17 cellular contexts compared by ENCODE assay signal in genomic region chr13:85223883-85224656, GRCh38.
DNase-seq lines count a peak whose midpoint lies in the region; ATAC-seq and TF ChIP-seq lines count a peak whose summit lies in the region.
"Had no signal": no experiment of that assay in that cellular context is flagged by ENCODE, and none has a peak within 500 bp of the region (broad histone marks: within the 10 kb centered on the region; RNA-seq: fewer than 3 reads in every experiment).

No MANE protein-coding gene starts in this region.

- H3K4me3 ChIP-seq in SK-N-SH (ENCODE audit: low read depth in 2 of 2, low read length in 1 of 2) = no peak overlapping the region
- H3K4me3 ChIP-seq in skeletal muscle cell (ENCODE audit: low read depth, low read length) = no peak overlapping the region
- H3K4me3 ChIP-seq: BLaER1 had no signal

- no peak overlapping the region for H3K9ac ChIP-seq in SK-N-SH
- H3K9ac ChIP-seq: BLaER1, KMS-11 had no signal

- H3K4me1 ChIP-seq in SK-N-SH (ENCODE audit: control insufficient read depth in 1 of 2, insufficient read depth in 2 of 2, low read depth in 1 of 2, low read length in 1 of 2) = no peaks in the 10 kb centered on the region; a peak in 1 of 4 replicates
- H3K4me1 ChIP-seq: BLaER1 had no signal

- no peaks in the 10 kb centered on the region for H3K79me2 ChIP-seq in SK-N-SH (ENCODE audit: insufficient read depth)

- ATAC-seq in HG03159 (IDR thresholded peaks at IDR 0.05; ENCODE audit: unreplicated experiment) = no peak
- no peak for ATAC-seq in HG03025 (IDR thresholded peaks at IDR 0.05; ENCODE audit: low FRiP score, unreplicated experiment)
- ATAC-seq: PC-3 had no signal

- H3K4me2 ChIP-seq in SK-N-SH = no peak overlapping the region
- H3K4me2 ChIP-seq: BLaER1, KMS-11 had no signal

- H3K27ac ChIP-seq in SK-N-SH (ENCODE audit: low read depth in 2 of 2, low read length in 1 of 2) (no peak overlapping the region), epithelial cell of prostate (no peak overlapping the region)
- H3K27ac ChIP-seq: 22Rv1, BLaER1, KMS-11 had no signal

- H3K9me2 ChIP-seq in SK-N-SH = no peaks in the 10 kb centered on the region

- H3F3A ChIP-seq in SK-N-SH (replicated peaks; ENCODE audit: insufficient read depth) = no peaks in the 10 kb centered on the region

- H2AFZ ChIP-seq in SK-N-SH (ENCODE audit: low read depth) = peak overlapping the region; percentile 54; the same call in 1 of the 2 replicates

- POLR2A ChIA-PET in SK-N-SH (lab: Yijun Ruan, JAX) = no interaction called here

- no peaks in the 10 kb centered on the region for H4K20me1 ChIP-seq in SK-N-SH (ENCODE audit: insufficient read depth)
- H4K20me1 ChIP-seq: BLaER1 had no signal

- no peaks in the 10 kb centered on the region for H3K27me3 ChIP-seq in SK-N-SH (ENCODE audit: insufficient read depth)
- H3K27me3 ChIP-seq: BLaER1 had no signal

- H3K36me3 ChIP-seq in SK-N-SH (replicated peaks in 1 of 2; ENCODE audit: control insufficient read depth in 1 of 2, insufficient read depth in 2 of 2, low read length in 1 of 2) = no peaks in the 10 kb centered on the region
- H3K36me3 ChIP-seq: BLaER1 had no signal

- H3K9me3 ChIP-seq in SK-N-SH = no peaks in the 10 kb centered on the region
- H3K9me3 ChIP-seq: BLaER1 had no signal

- no peak for TF ChIP-seq RAD21 in SK-N-SH (IDR thresholded peaks at IDR 0.05; ENCODE audit: low read length)

- DNase-seq in DMS53 (lab: John Stamatoyannopoulos, UW) (peak; percentile 3), DMS53 treated with DMSO at 0.1 percent for 48 hours (lab: John Stamatoyannopoulos, UW; ENCODE audit: unreplicated experiment) (no peak), SK-N-SH (no peak), epithelial cell of prostate (ENCODE audit: low read depth, low spot score) (peak; percentile 10), skeletal muscle cell (ENCODE audit: low read depth) (peak; percentile 1), NCI-H2196 treated with DMSO at 0.1 percent for 48 hours (lab: John Stamatoyannopoulos, UW; ENCODE audit: unreplicated experiment) (no peak)
- DNase-seq: CD8-positive, alpha-beta memory T cell; DMS 273 treated with DMSO at 0.1 percent for 48 hours; NCI-H1930; NCI-H2227 treated with DMSO at 0.1 percent for 48 hours; NCI-H526; PC-3 had no signal

- TF ChIP-seq CTCF in SK-N-SH (IDR thresholded peaks at IDR 0.05) = no peak

- 80% methylated on average over 4 of the region's 4 CpGs for WGBS in SK-N-SH (ENCODE audit: low lambda C conversion rate)

- CTCF ChIA-PET in SK-N-SH (lab: Yijun Ruan, JAX) = no interaction called here

- TF ChIP-seq EP300 in SK-N-SH (IDR thresholded peaks at IDR 0.05; ENCODE audit: borderline replicate concordance in 1 of 2, low read depth in 1 of 2, low read length in 1 of 2) = no peak

TF ChIP-seq in SK-N-SH, 30 proteins besides CTCF, POLR2A, EP300 and RAD21:
- TF ChIP-seq CHD2 (IDR thresholded peaks at IDR 0.05; ENCODE audit: low read length, partially characterized antibody) (no peak), FOXJ3 (CRISPR knock-in tag; IDR thresholded peaks at IDR 0.05) (no peak), GABPA (IDR thresholded peaks at IDR 0.05; ENCODE audit: low read depth) (no peak), NFIC (IDR thresholded peaks at IDR 0.05; ENCODE audit: borderline replicate concordance) (no peak), YY1 (IDR thresholded peaks at IDR 0.05; ENCODE audit: low read depth) (no peak), IRF3 (IDR thresholded peaks at IDR 0.05; ENCODE audit: low read depth, low read length) (no peak), MEF2A (IDR thresholded peaks at IDR 0.05; ENCODE audit: borderline replicate concordance, low read depth) (no peak), PBX3 (IDR thresholded peaks at IDR 0.05) (peak; percentile 9; the same call in 1 of the 2 replicates)

Comparison
In these comparisons a context has a peak if more than half of its experiments do, and no peak if none do; other contexts are left out.
1. DNase-seq: peak in DMS53 (single experiment), epithelial cell of prostate (single experiment) and skeletal muscle cell (single experiment); none in DMS53 treated with DMSO at 0.1 percent for 48 hours (single experiment), SK-N-SH (single experiment) and NCI-H2196 treated with DMSO at 0.1 percent for 48 hours (single experiment).